ENCODE assay signal across 15 cellular contexts in genomic region chr9:136994180-136994884, GRCh38. TPM values are rescaled to one million over a fixed set of nuclear protein-coding genes. Genes with fewer than 3 reads are reported as not detected.
DNase-seq lines count a peak whose midpoint lies in the region; ATAC-seq and TF ChIP-seq lines count a peak whose summit lies in the region.
"Had no signal": no experiment of that assay in that cellular context is flagged by ENCODE, and none has a peak within 500 bp of the region (broad histone marks: within the 10 kb centered on the region; RNA-seq: fewer than 3 reads in every experiment).

No MANE protein-coding gene starts in this region.

- H3K79me1 ChIP-seq in neuronal stem cell (ENCODE audit: low read depth, low read length) = peaks cover 9% of the 10 kb centered on the region
- H3K79me1 ChIP-seq in H9 (ENCODE audit: insufficient read depth, low read depth, low read length, poor library complexity, severe bottlenecking) = no peaks in the 10 kb centered on the region

- H2BK5ac ChIP-seq in neuronal stem cell (ENCODE audit: low read length) (peak overlapping the region; percentile 5), H9 (ENCODE audit: insufficient read length, low read length) (no peak overlapping the region)

- H4K8ac ChIP-seq in neuronal stem cell (ENCODE audit: low read depth, low read length) = no peak overlapping the region
- no peak overlapping the region for H4K8ac ChIP-seq in H9 (replicated peaks; ENCODE audit: insufficient read length, low read depth, low read length)

- peaks cover 5% of the 10 kb centered on the region for H3K4me1 ChIP-seq in HEK293 (ENCODE audit: control insufficient read depth, insufficient read depth, low read length)
- H3K4me1 ChIP-seq in neuronal stem cell (ENCODE audit: control insufficient read depth in 2 of 2, insufficient read depth in 1 of 2, low read depth in 1 of 2, low read length in 2 of 2) = peaks cover 4 to 22% of the 10 kb centered on the region in 2 donors
- H3K4me1 ChIP-seq in H9 (ENCODE audit: insufficient read depth, low read length) = no peaks in the 10 kb centered on the region

- H3K9me3 Mint-ChIP-seq in H9 = peaks cover 9 to 10% of the 10 kb centered on the region in 2 experiments; a peak in 3 of 5 replicates

- no peak for ATAC-seq in GM21360 (IDR thresholded peaks at IDR 0.05; ENCODE audit: unreplicated experiment)
- ATAC-seq: left colon had no signal

- H3K9ac ChIP-seq in neuronal stem cell (ENCODE audit: low read depth, low read length, poor library complexity) (no peak overlapping the region), H9 (ENCODE audit: extremely low read depth, insufficient read length, low read length) (no peak overlapping the region)

- peaks cover 2 to 8% (median 2%) of the 10 kb centered on the region in 3 experiments; a peak in 5 of 7 replicates for H3K36me3 Mint-ChIP-seq in H9 (ENCODE audit: insufficient read depth in 1 of 3, low read depth in 3 of 3)

- H3K27ac Mint-ChIP-seq in H9 = no peak overlapping the region

- H3K56ac ChIP-seq in H9 (ENCODE audit: insufficient read length, low read depth, low read length) = no peak overlapping the region

- H3T11ph ChIP-seq in H9 (ENCODE audit: low read length) = no peak overlapping the region

- no peak overlapping the region for H2BK15ac ChIP-seq in neuronal stem cell (ENCODE audit: low read length)
- no peak overlapping the region for H2BK15ac ChIP-seq in H9 (ENCODE audit: low read depth, low read length)

- H3K4me3 ChIP-seq in HEK293 (ENCODE audit: low read depth, low read length) (no peak overlapping the region), coronary artery (peak overlapping the region; percentile 53), neuronal stem cell (ENCODE audit: low read length in 2 of 2) (peak overlapping the region in 1 of 2 donors; percentile 97)
- H3K4me3 ChIP-seq: SJSA1 had no signal

- peak overlapping the region; percentile 58 for H2BK12ac ChIP-seq in neuronal stem cell (ENCODE audit: low read length)
- no peak overlapping the region for H2BK12ac ChIP-seq in H9 (ENCODE audit: insufficient read length, low read depth, low read length)

- DNase-seq in activated CD8-positive, alpha-beta memory T cell treated with anti-CD3 and anti-CD28 coated beads for 24 hours = peak; percentile 62
- DNase-seq in activated CD8-positive, alpha-beta memory T cell treated with anti-CD3 and anti-CD28 coated beads, Interleukin-2, amount 50 U/mL, for 4 hours = no peak
- DNase-seq in coronary artery (ENCODE audit: low spot score) (no peak), neuronal stem cell (ENCODE audit: low spot score) (no peak), H9 (no peak)
- DNase-seq in stimulated activated CD4-positive, alpha-beta T cell treated with anti-CD3 and anti-CD28 coated beads, Interleukin-4, amount 100 ng/mL, for 1 hour = no peak
- DNase-seq: GF-D8, Kasumi-1, left colon, NCI-H446 treated with DMSO at 0.1 percent for 48 hours had no signal

- TF ChIP-seq CTCF in HEK293 (tag by site-specific recombination; IDR thresholded peaks at IDR 0.05) (no peak), coronary artery (IDR thresholded peaks at IDR 0.05) (no peak), H9 (conservative IDR thresholded peaks at IDR 0.05) (no peak)

- H3K23ac ChIP-seq in neuronal stem cell (ENCODE audit: low read depth, low read length, poor library complexity) (no peak overlapping the region), H9 (ENCODE audit: insufficient read length, low read depth, low read length) (no peak overlapping the region)

- H4K91ac ChIP-seq in neuronal stem cell (ENCODE audit: low read depth, low read length, poor library complexity) = no peak overlapping the region
- no peak overlapping the region for H4K91ac ChIP-seq in H9 (ENCODE audit: insufficient read length, low read depth, low read length)

- H3K18ac ChIP-seq in neuronal stem cell (ENCODE audit: low read length) (no peak overlapping the region), H9 (ENCODE audit: insufficient read length, low read depth, low read length) (no peak overlapping the region)

- CTCF ChIA-PET in HEK293 (lab: Yijun Ruan, JAX) = interaction anchor here (0.7 to 2.9 kb wide), 4 partner anchors 21 to 46 kb away, joined by 3 to 28 read pairs (median 14); no protein-coding TSS in a partner anchor

- peaks cover 28% of the 10 kb centered on the region for H3K27me3 Mint-ChIP-seq in H9 (ENCODE audit: low read depth)

- H2BK120ac ChIP-seq in neuronal stem cell (ENCODE audit: low read depth, low read length) = no peak overlapping the region
- H2BK120ac ChIP-seq in H9 (ENCODE audit: low read depth, low read length, poor library complexity, severe bottlenecking) = no peak overlapping the region

- H2BK20ac ChIP-seq in H9 (ENCODE audit: low read depth, low read length, poor library complexity, severe bottlenecking) = no peak overlapping the region

- H3K4me2 ChIP-seq in neuronal stem cell (ENCODE audit: insufficient read depth, low read length, poor library complexity, severe bottlenecking) = no peak overlapping the region
- H3K4me2 ChIP-seq in H9 (ENCODE audit: insufficient read depth, insufficient read length, low read length) = no peak overlapping the region

- H3K79me2 ChIP-seq in H9 (ENCODE audit: insufficient read depth, low read length) = no peaks in the 10 kb centered on the region

- H2AFZ ChIP-seq in neuronal stem cell (ENCODE audit: low read length) (no peak overlapping the region), H9 (ENCODE audit: low read length) (no peak overlapping the region)

- no peak overlapping the region for H3K27ac ChIP-seq in HEK293 (ENCODE audit: extremely low read depth, low read depth, low read length)
- H3K27ac ChIP-seq in coronary artery = no peak overlapping the region
- H3K27ac ChIP-seq in neuronal stem cell (replicated peaks; ENCODE audit: low read length) = no peak overlapping the region
- no peak overlapping the region for H3K27ac ChIP-seq in H9 (ENCODE audit: insufficient read length, low read depth, low read length)
- H3K27ac ChIP-seq: epithelial cell of prostate, SJSA1 had no signal

- no peak overlapping the region for H2AK5ac ChIP-seq in neuronal stem cell (ENCODE audit: low read depth, low read length)
- no peak overlapping the region for H2AK5ac ChIP-seq in H9 (ENCODE audit: insufficient read length, low read length)

- no peak overlapping the region for H4K5ac ChIP-seq in H9 (ENCODE audit: insufficient read length, low read depth, low read length)

- peaks cover 0 to 5% (median 0%) of the 10 kb centered on the region in 3 experiments for H3K27me3 ChIP-seq in neuronal stem cell (ENCODE audit: control insufficient read depth in 3 of 3, insufficient read depth in 3 of 3, low read depth in 1 of 3, low read length in 3 of 3)
- H3K27me3 ChIP-seq in H9 (ENCODE audit: insufficient read depth, low read length) = no peaks in the 10 kb centered on the region
- H3K27me3 ChIP-seq: SJSA1 had no signal

- H3K14ac ChIP-seq in neuronal stem cell (ENCODE audit: low read length) = no peak overlapping the region
- H3K14ac ChIP-seq in H9 (ENCODE audit: insufficient read depth, low read length) = no peak overlapping the region

- no peak overlapping the region for H3K4me3 Mint-ChIP-seq in H9

- H4K20me1 ChIP-seq in H9 (ENCODE audit: control insufficient read depth, insufficient read depth, insufficient read length) = no peaks in the 10 kb centered on the region

- H3K9me3 ChIP-seq in HEK293 (ENCODE audit: control insufficient read depth, insufficient read depth, low read depth, low read length) (no peaks in the 10 kb centered on the region), neuronal stem cell (replicated peaks in 1 of 2; ENCODE audit: control insufficient read depth in 2 of 2, insufficient read depth in 1 of 2, low read depth in 1 of 2, low read length in 2 of 2) (peaks cover 8 to 13% of the 10 kb centered on the region in 2 donors), H9 (ENCODE audit: control insufficient read depth, low read depth, low read length) (no peaks in the 10 kb centered on the region)

- H3K4me1 Mint-ChIP-seq in H9 = peaks cover 11 to 15% of the 10 kb centered on the region in 2 experiments

- POLR2A ChIA-PET in HEK293 (lab: Yijun Ruan, JAX) = interaction anchor here (1.6 to 2.8 kb wide), 3 partner anchors 8 to 128 kb away, joined by 4 to 25 read pairs (median 24); partner anchors contain the start of gene EDF1

- H3K36me3 ChIP-seq in HEK293 (ENCODE audit: control insufficient read depth in 2 of 2, insufficient read depth in 1 of 2, low read length in 2 of 2) (peaks cover 0 to 18% of the 10 kb centered on the region in 2 experiments; a peak in 1 of 3 replicates), neuronal stem cell (replicated peaks in 1 of 2; ENCODE audit: control insufficient read depth in 2 of 2, insufficient read depth in 2 of 2, low read length in 2 of 2) (peaks cover 6 to 15% of the 10 kb centered on the region in 2 donors)
- H3K36me3 ChIP-seq: SJSA1 had no signal

- H3K4ac ChIP-seq in neuronal stem cell (ENCODE audit: low read length) (no peak overlapping the region), H9 (ENCODE audit: low read depth, low read length) (no peak overlapping the region)

- WGBS in neuronal stem cell (ENCODE audit: extremely low coverage in 2 of 2, insufficient read length in 2 of 2, insufficient replicate concordance in 1 of 2), 2 donors = no CpG with 5 or more reads among the region's 54 CpGs
- WGBS in H9 (ENCODE audit: extremely low coverage, insufficient read length, low lambda C conversion rate) = no CpG with 5 or more reads among the region's 54 CpGs

- peaks cover 6% of the 10 kb centered on the region for H3K23me2 ChIP-seq in H9 (ENCODE audit: insufficient read length, low read depth, low read length, poor library complexity, severe bottlenecking)

TF ChIP-seq in HEK293, 187 proteins besides CTCF, POLR2A, EP300 and RAD21 (continues in another document):
- TF ChIP-seq ZNF621 (tag by site-specific recombination; IDR thresholded peaks at IDR 0.05) = no peak
- no peak for TF ChIP-seq ZNF776 (tag by site-specific recombination; IDR thresholded peaks at IDR 0.05; ENCODE audit: borderline replicate concordance)

RNA-seq across cellular contexts. Expression of gene CLIC3, which starts 2.0 kb away (rescaled TPM):
- polyA plus RNA-seq in neuronal stem cell (2013, experiment 1 of 2) = not detected
- not detected for polyA plus RNA-seq in neuronal stem cell (2013, experiment 2 of 2)
- total RNA-seq in H9 (2021) = 0.29 and 0.31 TPM in 2 replicates
- total RNA-seq: temporal lobe had no signal

RNA-seq across cellular contexts. Expression of gene PAXX, which starts 2.1 kb away (rescaled TPM):
- polyA plus RNA-seq in neuronal stem cell (2013, experiment 1 of 2) = 57.4 TPM
- 58.1 TPM for polyA plus RNA-seq in neuronal stem cell (2013, experiment 2 of 2)
- total RNA-seq in H9 (2021) = 46.8 and 51.2 TPM in 2 replicates

RNA-seq across cellular contexts. Expression of gene LCNL1, which starts 11.5 kb away (rescaled TPM):
- 0.07 TPM for polyA plus RNA-seq in neuronal stem cell (2013, experiment 1 of 2)
- 0.07 TPM for polyA plus RNA-seq in neuronal stem cell (2013, experiment 2 of 2)
- 0.18 and 0.20 TPM in 2 replicates for total RNA-seq in H9 (2021)
- total RNA-seq: SJSA1 had no signal

RNA-seq across cellular contexts. Expression of gene PTGDS, which starts 17.0 kb away (rescaled TPM):
- polyA plus RNA-seq in neuronal stem cell (2013, experiment 1 of 2) = 0.33 TPM
- polyA plus RNA-seq in neuronal stem cell (2013, experiment 2 of 2) = 0.42 TPM
- 3.6 and 4.8 TPM in 2 replicates for total RNA-seq in H9 (2021)
- total RNA-seq: SJSA1 had no signal

RNA-seq across cellular contexts. Expression of gene ABCA2, which starts 33.7 kb away (rescaled TPM):
- 27.7 TPM for polyA plus RNA-seq in neuronal stem cell (2013, experiment 1 of 2)
- 24.0 TPM for polyA plus RNA-seq in neuronal stem cell (2013, experiment 2 of 2)
- 15.2 and 22.4 TPM in 2 replicates for total RNA-seq in H9 (2021)
